In genomic region chr6:31462964-31463940, GRCh38 we compare ENCODE assay signal across 9 cellular contexts. TPM values are rescaled to one million over a fixed set of nuclear protein-coding genes. Genes with fewer than 3 reads are reported as not detected.
DNase-seq lines count a peak whose midpoint lies in the region; ATAC-seq and TF ChIP-seq lines count a peak whose summit lies in the region.
"Had no signal": no experiment of that assay in that cellular context is flagged by ENCODE, and none has a peak within 500 bp of the region (broad histone marks: within the 10 kb centered on the region; RNA-seq: fewer than 3 reads in every experiment).

No MANE protein-coding gene starts in this region.

- H3K36me3 Mint-ChIP-seq in T-helper 1 cell treated with Interleukin-12 subunit alpha and Interleukin-12 subunit beta and Interleukin-4 antibody, amounts not matched to agents 30 μg/mL and 1 μg/mL, for 36 hours (ENCODE audit: low read depth), result peaks cover 43% of the 10 kb centered on the region

- no peaks in the 10 kb centered on the region for H4K20me1 ChIP-seq in hepatocyte (ENCODE audit: insufficient read depth, poor library complexity, severe bottlenecking)

- H3K4me1 ChIP-seq in hepatocyte (ENCODE audit: insufficient read depth) (no peaks in the 10 kb centered on the region), urinary bladder (ENCODE audit: insufficient read depth) (no peaks in the 10 kb centered on the region)

- H3K4me2 ChIP-seq in hepatocyte, result peak overlapping the region; percentile 73

- H3K27ac ChIP-seq in hepatocyte (no peak overlapping the region), urinary bladder (ENCODE audit: low read depth) (peak overlapping the region; percentile 66)
- H3K27ac ChIP-seq: VCaP had no signal

- peaks cover 10% of the 10 kb centered on the region for H3K27me3 Mint-ChIP-seq in T-helper 1 cell treated with Interleukin-12 subunit alpha and Interleukin-12 subunit beta and Interleukin-4 antibody, amounts not matched to agents 30 μg/mL and 1 μg/mL, for 36 hours (ENCODE audit: low read depth)

- H3K4me1 Mint-ChIP-seq in T-helper 1 cell treated with Interleukin-12 subunit alpha and Interleukin-12 subunit beta and Interleukin-4 antibody, amounts not matched to agents 30 μg/mL and 1 μg/mL, for 36 hours (ENCODE audit: low read depth), result peaks cover 52% of the 10 kb centered on the region

- H2AFZ ChIP-seq in hepatocyte, result peak overlapping the region; percentile 36

- H3K4me3 ChIP-seq in Jurkat, Clone E6-1 (ENCODE audit: low read length), result no peak overlapping the region
- H3K4me3 ChIP-seq in astrocyte of the cerebellum (ENCODE audit: low read depth, low read length) (peak overlapping the region; percentile 15), hepatocyte (no peak overlapping the region), urinary bladder (ENCODE audit: low read depth, low read length) (peak overlapping the region; percentile 45)

- ATAC-seq in GM21528 (IDR thresholded peaks at IDR 0.05; ENCODE audit: low FRiP score, unreplicated experiment), result peak; percentile 84

- DNase-seq in DMS153 (lab: John Stamatoyannopoulos, UW) (peak; percentile 78), astrocyte of the cerebellum (ENCODE audit: low read depth) (peak; percentile 58), hepatocyte (ENCODE audit: low spot score) (peak; percentile 91), putamen (ENCODE audit: low spot score) (peak; percentile 69)
- DNase-seq in Jurkat, Clone E6-1 (ENCODE audit: low read depth, low spot score), result peak; percentile 36

- H3K9me2 ChIP-seq in hepatocyte (replicated peaks; ENCODE audit: insufficient read depth), result no peaks in the 10 kb centered on the region

- H3K27ac Mint-ChIP-seq in T-helper 1 cell treated with Interleukin-12 subunit alpha and Interleukin-12 subunit beta and Interleukin-4 antibody, amounts not matched to agents 30 μg/mL and 1 μg/mL, for 36 hours, result peak overlapping the region; percentile 89

- peak overlapping the region; percentile 96 for H3K4me3 Mint-ChIP-seq in T-helper 1 cell treated with Interleukin-12 subunit alpha and Interleukin-12 subunit beta and Interleukin-4 antibody, amounts not matched to agents 30 μg/mL and 1 μg/mL, for 36 hours

- no peaks in the 10 kb centered on the region for H3K27me3 ChIP-seq in hepatocyte

- WGBS in hepatocyte (ENCODE audit: low lambda C conversion rate, missing lambda C conversion rate), result 27% methylated on average over 29 of the region's 29 CpGs
- 21% methylated on average over 29 of the region's 29 CpGs for WGBS in urinary bladder

- H3K79me2 ChIP-seq in hepatocyte, result no peaks in the 10 kb centered on the region

- H3K9me3 Mint-ChIP-seq in T-helper 1 cell treated with Interleukin-12 subunit alpha and Interleukin-12 subunit beta and Interleukin-4 antibody, amounts not matched to agents 30 μg/mL and 1 μg/mL, for 36 hours, result no peaks in the 10 kb centered on the region

- TF ChIP-seq CTCF in astrocyte of the cerebellum (IDR thresholded peaks at IDR 0.05; ENCODE audit: low read depth, low read length, missing control alignments) (no peak), hepatocyte (IDR thresholded peaks at IDR 0.05; ENCODE audit: poor library complexity) (no peak)

- in situ Hi-C loops in astrocyte of the cerebellum (cut with HindIII; ENCODE audit: low sequenced_read_pairs), result no loop called here

- H3K36me3 ChIP-seq in hepatocyte (replicated peaks; ENCODE audit: insufficient read depth, low read depth) (no peaks in the 10 kb centered on the region), urinary bladder (ENCODE audit: insufficient read depth) (no peaks in the 10 kb centered on the region)

- H3K9me3 ChIP-seq in hepatocyte (ENCODE audit: low read depth), result no peaks in the 10 kb centered on the region

RNA-seq across cellular contexts. Expression of gene MICB, which starts 34.7 kb away (rescaled TPM):
- 28.2 TPM for polyA plus RNA-seq in Jurkat, Clone E6-1 (2012; ENCODE audit: insufficient read depth, insufficient read length)
- total RNA-seq in hepatocyte (0.40 and 0.67 TPM in 2 replicates), urinary bladder (1.6 TPM)
- polyA plus RNA-seq in hepatocyte (0.11 and 0.44 TPM in 2 replicates), urinary bladder (1.6 TPM)

RNA-seq across cellular contexts. Expression of gene MICA, which starts 59.9 kb away (rescaled TPM):
- 8.2 TPM for polyA plus RNA-seq in Jurkat, Clone E6-1 (2012; ENCODE audit: insufficient read depth, insufficient read length)
- total RNA-seq in hepatocyte (32.6 and 36.0 TPM in 2 replicates), urinary bladder (6.7 TPM)
- polyA plus RNA-seq in hepatocyte (41.9 and 43.8 TPM in 2 replicates), urinary bladder (23.8 TPM)

Comparison
In these comparisons a context has a peak if more than half of its experiments do, and no peak if none do; other contexts are left out.
1. DNase-seq: peak in every context shown above with its lines; median percentile 91 in hepatocyte; 78 in DMS153; 69 in putamen; 58 in astrocyte of the cerebellum; 36 in Jurkat, Clone E6-1.
2. H3K4me3 ChIP-seq: peak in astrocyte of the cerebellum (single experiment) and urinary bladder (single experiment); none in Jurkat, Clone E6-1 (single experiment) and hepatocyte (single experiment).